In genomic region chr3:40179016-40179415, GRCh38 we compare ENCODE assay signal across 9 cellular contexts.
DNase-seq lines count a peak whose midpoint lies in the region; ATAC-seq lines count a peak whose summit lies in the region.
"Had no signal": no experiment of that assay in that cellular context is flagged by ENCODE, and none has a peak within 500 bp of the region (broad histone marks: within the 10 kb centered on the region; RNA-seq: fewer than 3 reads in every experiment).

No MANE protein-coding gene starts in this region.

- peaks cover 3% of the 10 kb centered on the region for H3K36me3 Mint-ChIP-seq in effector memory CD8-positive, alpha-beta T cell (ENCODE audit: insufficient read depth)
- H3K36me3 Mint-ChIP-seq: activated naive CD8-positive, alpha-beta T cell had no signal

- no peaks in the 10 kb centered on the region for H3K27me3 ChIP-seq in mesenchymal stem cell (ENCODE audit: control insufficient read depth in 1 of 2, insufficient read depth in 1 of 2, low read length in 2 of 2)

- no peak overlapping the region for H3K27ac ChIP-seq in mesenchymal stem cell (ENCODE audit: low read length, poor library complexity, severe bottlenecking)

- 0% methylated on average over 1 of the region's 3 CpGs for whole genome bisulfite sequencing in mesenchymal stem cell

- DNase-seq in Daoy (ENCODE audit: low read depth) (peak; percentile 27), NCI-H524 (lab: John Stamatoyannopoulos, UW) (peak; percentile 59 to 70), mesenchymal stem cell (peak; percentile 67)
- DNase-seq in activated CD4-positive, alpha-beta T cell treated with anti-CD3 and anti-CD28 coated beads, Interleukin-2, amount 50 U/mL, for 48 hours: peak; percentile 74 to 76
- DNase-seq in effector memory CD8-positive, alpha-beta T cell: peak; percentile 14 to 40 (median 22)
- peak; percentile 78 for DNase-seq in stimulated activated CD8-positive, alpha-beta memory T cell treated with anti-CD3 and anti-CD28 coated beads, Interleukin-4, amount 100 ng/mL, for 48 hours

- H2BK120ac ChIP-seq in mesenchymal stem cell (ENCODE audit: low read depth, low read length): no peak overlapping the region

- H3K27ac Mint-ChIP-seq in effector memory CD8-positive, alpha-beta T cell: no peak overlapping the region
- H3K27ac Mint-ChIP-seq: activated naive CD8-positive, alpha-beta T cell had no signal

- no peak overlapping the region for H4K91ac ChIP-seq in mesenchymal stem cell (ENCODE audit: low read length)

- no peaks in the 10 kb centered on the region for H3K4me1 ChIP-seq in mesenchymal stem cell (ENCODE audit: control insufficient read depth, insufficient read depth, low read depth, low read length)

- no peak overlapping the region for H3K18ac ChIP-seq in mesenchymal stem cell (ENCODE audit: low read depth in 1 of 2, low read length in 2 of 2)

- no peak overlapping the region for H3K4me2 ChIP-seq in mesenchymal stem cell (ENCODE audit: low read length, poor library complexity, severe bottlenecking)

- no peak overlapping the region for H2BK15ac ChIP-seq in mesenchymal stem cell (ENCODE audit: low read depth, poor library complexity, severe bottlenecking)

- peaks cover 6 to 8% of the 10 kb centered on the region in 2 donors for H3K27me3 Mint-ChIP-seq in effector memory CD8-positive, alpha-beta T cell
- H3K27me3 Mint-ChIP-seq: activated naive CD8-positive, alpha-beta T cell had no signal

- no peak overlapping the region for H2BK5ac ChIP-seq in mesenchymal stem cell (ENCODE audit: low read depth, low read length, poor library complexity, severe bottlenecking)

- H3K36me3 ChIP-seq in mesenchymal stem cell (ENCODE audit: control insufficient read depth in 1 of 2, insufficient read depth in 2 of 2, low read depth in 1 of 2, low read length in 2 of 2): no peaks in the 10 kb centered on the region

- H3K9me3 ChIP-seq in mesenchymal stem cell (ENCODE audit: control insufficient read depth, low read length): no peaks in the 10 kb centered on the region

- H3K14ac ChIP-seq in mesenchymal stem cell (ENCODE audit: low read length in 2 of 2): no peak overlapping the region

- H3K4ac ChIP-seq in mesenchymal stem cell (ENCODE audit: low read depth in 1 of 2, low read length in 2 of 2): no peak overlapping the region

- no peak overlapping the region for H3K4me3 Mint-ChIP-seq in effector memory CD8-positive, alpha-beta T cell
- H3K4me3 Mint-ChIP-seq: activated naive CD8-positive, alpha-beta T cell had no signal

- H2BK12ac ChIP-seq in mesenchymal stem cell (ENCODE audit: low read length in 2 of 2): no peak overlapping the region

- no peak overlapping the region for H3K23ac ChIP-seq in mesenchymal stem cell (ENCODE audit: low read length in 2 of 2)

- no peak overlapping the region for H2AFZ ChIP-seq in mesenchymal stem cell (ENCODE audit: low read depth, low read length)

- no peak overlapping the region for H4K8ac ChIP-seq in mesenchymal stem cell (ENCODE audit: low read length)

- no peak overlapping the region for H3K4me3 ChIP-seq in mesenchymal stem cell (ENCODE audit: insufficient read depth in 1 of 2, low read depth in 1 of 2, low read length in 2 of 2)

- H3K9ac ChIP-seq in mesenchymal stem cell (ENCODE audit: low read length): no peak overlapping the region

- no peaks in the 10 kb centered on the region for H3K79me1 ChIP-seq in mesenchymal stem cell (replicated peaks; ENCODE audit: low read length, poor library complexity, severe bottlenecking)

- ATAC-seq in HG02678 (IDR thresholded peaks at IDR 0.05; ENCODE audit: unreplicated experiment) (peak; percentile 73), GM19324 (IDR thresholded peaks at IDR 0.05; ENCODE audit: low FRiP score, unreplicated experiment) (no peak)
- ATAC-seq in effector memory CD8-positive, alpha-beta T cell (replicated peaks): no peak

- H3K9me3 Mint-ChIP-seq in effector memory CD8-positive, alpha-beta T cell: no peaks in the 10 kb centered on the region

- no peaks in the 10 kb centered on the region for H3K4me1 Mint-ChIP-seq in effector memory CD8-positive, alpha-beta T cell (ENCODE audit: low read depth in 2 of 2)

- H2AK5ac ChIP-seq in mesenchymal stem cell (ENCODE audit: low read length, severe bottlenecking): no peak overlapping the region

Comparison
In these comparisons a context has a peak if more than half of its experiments do, and no peak if none do; other contexts are left out.
1. DNase-seq: peak in every context shown above with its lines; median percentile 78 in stimulated activated CD8-positive, alpha-beta memory T cell treated with anti-CD3 and anti-CD28 coated beads, Interleukin-4, amount 100 ng/mL, for 48 hours; 75 in activated CD4-positive, alpha-beta T cell treated with anti-CD3 and anti-CD28 coated beads, Interleukin-2, amount 50 U/mL, for 48 hours; 67 in mesenchymal stem cell; 64 in NCI-H524; 27 in Daoy; 22 in effector memory CD8-positive, alpha-beta T cell.